1 cellular context compared by ENCODE assay signal in the genomic region with DNA sequence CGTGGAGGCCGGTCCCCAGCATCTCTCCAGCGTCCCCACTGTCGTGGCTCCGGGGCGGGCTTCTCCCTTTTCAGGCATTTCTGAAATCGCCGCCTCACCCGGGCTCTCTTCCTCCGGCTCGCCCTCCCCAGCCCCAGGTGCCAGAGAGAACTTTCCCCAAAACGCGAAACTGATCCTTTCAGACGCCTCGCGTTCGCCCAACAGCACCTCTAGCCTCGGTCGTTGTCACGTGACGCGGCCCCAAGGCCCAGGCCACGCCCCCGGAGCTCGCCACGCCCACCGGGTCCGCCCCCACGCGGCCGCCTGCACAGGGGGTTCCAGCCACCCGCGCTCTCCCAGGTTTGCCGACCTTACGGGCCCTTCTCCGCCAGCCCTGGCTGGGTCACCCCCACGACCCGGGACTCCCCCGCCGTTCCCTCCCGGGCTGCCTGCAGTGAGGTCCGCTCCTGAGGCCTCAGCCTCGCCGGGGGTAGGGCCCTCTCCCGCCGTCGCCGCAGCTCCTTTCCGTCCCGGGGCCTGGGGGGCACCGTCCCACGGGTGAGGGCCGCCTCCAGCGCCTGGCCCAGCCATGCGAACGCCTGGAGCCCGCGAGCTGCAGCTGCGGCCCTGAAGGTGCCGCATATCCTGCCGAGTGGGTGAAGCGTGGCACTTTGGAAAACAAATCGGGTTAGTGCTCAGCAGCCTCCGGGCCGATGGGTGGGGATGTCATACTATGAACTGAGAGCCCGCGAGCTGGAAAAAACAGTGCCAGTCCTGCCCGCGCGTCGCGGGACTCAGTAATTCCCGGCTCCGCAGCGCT.
TF ChIP-seq lines count a peak whose summit lies in the region.

No MANE protein-coding gene starts in this region.

TF ChIP-seq in HepG2, 621 proteins besides CTCF, POLR2A, EP300 and RAD21 (continued from another document and continues in another):
- no peak for TF ChIP-seq ZNF567 (CRISPR knock-in tag; IDR thresholded peaks at IDR 0.05; ENCODE audit: borderline replicate concordance)
- no peak; the same call in none of the 2 replicates for TF ChIP-seq POGZ (CRISPR knock-in tag; IDR thresholded peaks at IDR 0.05)
- TF ChIP-seq ZNF326 (CRISPR knock-in tag; IDR thresholded peaks at IDR 0.05; ENCODE audit: borderline replicate concordance) = no peak
- no peak for TF ChIP-seq HMG20B (CRISPR knock-in tag; conservative IDR thresholded peaks at IDR 0.05)
- TF ChIP-seq, protein P1, sequence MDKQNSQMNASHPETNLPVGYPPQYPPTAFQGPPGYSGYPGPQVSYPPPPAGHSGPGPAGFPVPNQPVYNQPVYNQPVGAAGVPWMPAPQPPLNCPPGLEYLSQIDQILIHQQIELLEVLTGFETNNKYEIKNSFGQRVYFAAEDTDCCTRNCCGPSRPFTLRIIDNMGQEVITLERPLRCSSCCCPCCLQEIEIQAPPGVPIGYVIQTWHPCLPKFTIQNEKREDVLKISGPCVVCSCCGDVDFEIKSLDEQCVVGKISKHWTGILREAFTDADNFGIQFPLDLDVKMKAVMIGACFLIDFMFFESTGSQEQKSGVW (CRISPR knock-in tag; IDR thresholded peaks at IDR 0.05; ENCODE audit: borderline replicate concordance) = no peak
- no peak for TF ChIP-seq ZFP82 (CRISPR knock-in tag; IDR thresholded peaks at IDR 0.05; ENCODE audit: borderline replicate concordance)
- TF ChIP-seq ZFYVE20 (CRISPR knock-in tag; IDR thresholded peaks at IDR 0.05; ENCODE audit: borderline replicate concordance, low read depth) = no peak
- TF ChIP-seq ZNF709 (CRISPR knock-in tag; IDR thresholded peaks at IDR 0.05) = peak; percentile 56; the same call in 1 of the 2 replicates
- TF ChIP-seq ZNF260 (CRISPR knock-in tag; IDR thresholded peaks at IDR 0.05; ENCODE audit: borderline replicate concordance, low read depth) = no peak
- TF ChIP-seq, protein P2, sequence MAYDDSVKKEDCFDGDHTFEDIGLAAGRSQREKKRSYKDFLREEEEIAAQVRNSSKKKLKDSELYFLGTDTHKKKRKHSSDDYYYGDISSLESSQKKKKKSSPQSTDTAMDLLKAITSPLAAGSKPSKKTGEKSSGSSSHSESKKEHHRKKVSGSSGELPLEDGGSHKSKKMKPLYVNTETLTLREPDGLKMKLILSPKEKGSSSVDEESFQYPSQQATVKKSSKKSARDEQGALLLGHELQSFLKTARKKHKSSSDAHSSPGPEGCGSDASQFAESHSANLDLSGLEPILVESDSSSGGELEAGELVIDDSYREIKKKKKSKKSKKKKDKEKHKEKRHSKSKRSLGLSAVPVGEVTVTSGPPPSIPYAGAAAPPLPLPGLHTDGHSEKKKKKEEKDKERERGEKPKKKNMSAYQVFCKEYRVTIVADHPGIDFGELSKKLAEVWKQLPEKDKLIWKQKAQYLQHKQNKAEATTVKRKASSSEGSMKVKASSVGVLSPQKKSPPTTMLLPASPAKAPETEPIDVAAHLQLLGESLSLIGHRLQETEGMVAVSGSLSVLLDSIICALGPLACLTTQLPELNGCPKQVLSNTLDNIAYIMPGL (CRISPR knock-in tag; IDR thresholded peaks at IDR 0.05; ENCODE audit: borderline replicate concordance in 1 of 2, low read depth in 1 of 2) = peak; percentile 27 to 68; a peak in 2 of 4 replicates
- peak; percentile 12 for TF ChIP-seq TEAD3 (CRISPR knock-in tag; optimal IDR thresholded peaks at IDR 0.05; ENCODE audit: borderline replicate concordance)
- 0 out of 2 replicates have a peak, but pooled peaks have one; percentile 50 for TF ChIP-seq KDM4B (CRISPR knock-in tag; IDR thresholded peaks at IDR 0.05)
- no peak for TF ChIP-seq HOXA9 (CRISPR knock-in tag; IDR thresholded peaks at IDR 0.05; ENCODE audit: borderline replicate concordance)
- TF ChIP-seq, protein P3, sequence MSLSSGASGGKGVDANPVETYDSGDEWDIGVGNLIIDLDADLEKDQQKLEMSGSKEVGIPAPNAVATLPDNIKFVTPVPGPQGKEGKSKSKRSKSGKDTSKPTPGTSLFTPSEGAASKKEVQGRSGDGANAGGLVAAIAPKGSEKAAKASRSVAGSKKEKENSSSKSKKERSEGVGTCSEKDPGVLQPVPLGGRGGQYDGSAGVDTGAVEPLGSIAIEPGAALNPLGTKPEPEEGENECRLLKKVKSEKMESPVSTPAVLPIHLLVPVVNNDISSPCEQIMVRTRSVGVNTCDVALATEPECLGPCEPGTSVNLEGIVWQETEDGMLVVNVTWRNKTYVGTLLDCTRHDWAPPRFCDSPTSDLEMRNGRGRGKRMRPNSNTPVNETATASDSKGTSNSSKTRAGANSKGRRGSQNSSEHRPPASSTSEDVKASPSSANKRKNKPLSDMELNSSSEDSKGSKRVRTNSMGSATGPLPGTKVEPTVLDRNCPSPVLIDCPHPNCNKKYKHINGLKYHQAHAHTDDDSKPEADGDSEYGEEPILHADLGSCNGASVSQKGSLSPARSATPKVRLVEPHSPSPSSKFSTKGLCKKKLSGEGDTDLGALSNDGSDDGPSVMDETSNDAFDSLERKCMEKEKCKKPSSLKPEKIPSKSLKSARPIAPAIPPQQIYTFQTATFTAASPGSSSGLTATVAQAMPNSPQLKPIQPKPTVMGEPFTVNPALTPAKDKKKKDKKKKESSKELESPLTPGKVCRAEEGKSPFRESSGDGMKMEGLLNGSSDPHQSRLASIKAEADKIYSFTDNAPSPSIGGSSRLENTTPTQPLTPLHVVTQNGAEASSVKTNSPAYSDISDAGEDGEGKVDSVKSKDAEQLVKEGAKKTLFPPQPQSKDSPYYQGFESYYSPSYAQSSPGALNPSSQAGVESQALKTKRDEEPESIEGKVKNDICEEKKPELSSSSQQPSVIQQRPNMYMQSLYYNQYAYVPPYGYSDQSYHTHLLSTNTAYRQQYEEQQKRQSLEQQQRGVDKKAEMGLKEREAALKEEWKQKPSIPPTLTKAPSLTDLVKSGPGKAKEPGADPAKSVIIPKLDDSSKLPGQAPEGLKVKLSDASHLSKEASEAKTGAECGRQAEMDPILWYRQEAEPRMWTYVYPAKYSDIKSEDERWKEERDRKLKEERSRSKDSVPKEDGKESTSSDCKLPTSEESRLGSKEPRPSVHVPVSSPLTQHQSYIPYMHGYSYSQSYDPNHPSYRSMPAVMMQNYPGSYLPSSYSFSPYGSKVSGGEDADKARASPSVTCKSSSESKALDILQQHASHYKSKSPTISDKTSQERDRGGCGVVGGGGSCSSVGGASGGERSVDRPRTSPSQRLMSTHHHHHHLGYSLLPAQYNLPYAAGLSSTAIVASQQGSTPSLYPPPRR (CRISPR knock-in tag; IDR thresholded peaks at IDR 0.05; ENCODE audit: borderline replicate concordance) = 0 out of 2 replicates have a peak, but pooled peaks have one; percentile 33
- no peak; the same call in 1 of the 2 replicates for TF ChIP-seq ZNF556 (CRISPR knock-in tag; IDR thresholded peaks at IDR 0.05; ENCODE audit: borderline replicate concordance)
- peak; percentile 19 for TF ChIP-seq HNRNPK (IDR thresholded peaks at IDR 0.05; ENCODE audit: low read depth, low read length, poor library complexity, severe bottlenecking)
- TF ChIP-seq, protein P4, sequence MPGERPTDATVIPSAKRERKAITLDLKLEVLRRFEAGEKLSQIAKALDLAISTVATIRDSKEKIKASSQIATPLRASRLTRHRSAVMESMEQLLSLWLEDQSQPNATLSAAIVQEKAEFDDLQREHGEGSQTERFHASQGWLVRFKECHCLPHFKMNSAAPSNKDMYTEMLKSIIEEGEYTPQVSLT (CRISPR knock-in tag; IDR thresholded peaks at IDR 0.05; ENCODE audit: borderline replicate concordance, low read depth) = no peak
- TF ChIP-seq KLF13 (CRISPR knock-in tag; IDR thresholded peaks at IDR 0.05) = no peak
- no peak for TF ChIP-seq RBM22 (optimal IDR thresholded peaks at IDR 0.05; ENCODE audit: low read length)
- no peak for TF ChIP-seq FIP1L1 (IDR thresholded peaks at IDR 0.05; ENCODE audit: borderline replicate concordance, insufficient read depth, low read depth, low read length)
- peak; percentile 28; the same call in 1 of the 2 replicates for TF ChIP-seq ZNF737 (CRISPR knock-in tag; IDR thresholded peaks at IDR 0.05; ENCODE audit: borderline replicate concordance)
- TF ChIP-seq ZNF510 (CRISPR knock-in tag; IDR thresholded peaks at IDR 0.05; ENCODE audit: low read depth) = peak; percentile 75; the same call in 1 of the 2 replicates
- no peak for TF ChIP-seq FOSL2 (CRISPR knock-in tag; IDR thresholded peaks at IDR 0.05)
- TF ChIP-seq NR2F1 (CRISPR knock-in tag; IDR thresholded peaks at IDR 0.05) = no peak
- peak; percentile 90; the same call in 1 of the 2 replicates for TF ChIP-seq ZNF224 (CRISPR knock-in tag; IDR thresholded peaks at IDR 0.05)
- TF ChIP-seq ZNF563 (CRISPR knock-in tag; IDR thresholded peaks at IDR 0.05) = peak; percentile 76; the same call in 1 of the 2 replicates
- TF ChIP-seq, protein P5, sequence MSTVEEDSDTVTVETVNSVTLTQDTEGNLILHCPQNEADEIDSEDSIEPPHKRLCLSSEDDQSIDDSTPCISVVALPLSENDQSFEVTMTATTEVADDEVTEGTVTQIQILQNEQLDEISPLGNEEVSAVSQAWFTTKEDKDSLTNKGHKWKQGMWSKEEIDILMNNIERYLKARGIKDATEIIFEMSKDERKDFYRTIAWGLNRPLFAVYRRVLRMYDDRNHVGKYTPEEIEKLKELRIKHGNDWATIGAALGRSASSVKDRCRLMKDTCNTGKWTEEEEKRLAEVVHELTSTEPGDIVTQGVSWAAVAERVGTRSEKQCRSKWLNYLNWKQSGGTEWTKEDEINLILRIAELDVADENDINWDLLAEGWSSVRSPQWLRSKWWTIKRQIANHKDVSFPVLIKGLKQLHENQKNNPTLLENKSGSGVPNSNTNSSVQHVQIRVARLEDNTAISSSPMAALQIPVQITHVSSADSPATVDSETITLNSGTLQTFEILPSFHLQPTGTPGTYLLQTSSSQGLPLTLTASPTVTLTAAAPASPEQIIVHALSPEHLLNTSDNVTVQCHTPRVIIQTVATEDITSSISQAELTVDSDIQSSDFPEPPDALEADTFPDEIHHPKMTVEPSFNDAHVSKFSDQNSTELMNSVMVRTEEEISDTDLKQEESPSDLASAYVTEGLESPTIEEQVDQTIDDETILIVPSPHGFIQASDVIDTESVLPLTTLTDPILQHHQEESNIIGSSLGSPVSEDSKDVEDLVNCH (CRISPR knock-in tag; IDR thresholded peaks at IDR 0.05) = no peak
- no peak for TF ChIP-seq MTA3 (CRISPR knock-in tag; IDR thresholded peaks at IDR 0.05)
- TF ChIP-seq ZBTB20 (CRISPR knock-in tag; IDR thresholded peaks at IDR 0.05; ENCODE audit: borderline replicate concordance, low read depth) = no peak
- TF ChIP-seq, protein P6, sequence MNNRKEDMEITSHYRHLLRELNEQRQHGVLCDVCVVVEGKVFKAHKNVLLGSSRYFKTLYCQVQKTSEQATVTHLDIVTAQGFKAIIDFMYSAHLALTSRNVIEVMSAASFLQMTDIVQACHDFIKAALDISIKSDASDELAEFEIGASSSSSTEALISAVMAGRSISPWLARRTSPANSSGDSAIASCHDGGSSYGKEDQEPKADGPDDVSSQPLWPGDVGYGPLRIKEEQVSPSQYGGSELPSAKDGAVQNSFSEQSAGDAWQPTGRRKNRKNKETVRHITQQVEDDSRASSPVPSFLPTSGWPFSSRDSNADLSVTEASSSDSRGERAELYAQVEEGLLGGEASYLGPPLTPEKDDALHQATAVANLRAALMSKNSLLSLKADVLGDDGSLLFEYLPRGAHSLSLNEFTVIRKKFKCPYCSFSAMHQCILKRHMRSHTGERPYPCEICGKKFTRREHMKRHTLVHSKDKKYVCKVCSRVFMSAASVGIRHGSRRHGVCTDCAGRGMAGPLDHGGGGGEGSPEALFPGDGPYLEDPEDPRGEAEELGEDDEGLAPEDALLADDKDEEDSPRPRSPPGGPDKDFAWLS (CRISPR knock-in tag; IDR thresholded peaks at IDR 0.05; ENCODE audit: borderline replicate concordance) = no peak
- TF ChIP-seq, protein P7, sequence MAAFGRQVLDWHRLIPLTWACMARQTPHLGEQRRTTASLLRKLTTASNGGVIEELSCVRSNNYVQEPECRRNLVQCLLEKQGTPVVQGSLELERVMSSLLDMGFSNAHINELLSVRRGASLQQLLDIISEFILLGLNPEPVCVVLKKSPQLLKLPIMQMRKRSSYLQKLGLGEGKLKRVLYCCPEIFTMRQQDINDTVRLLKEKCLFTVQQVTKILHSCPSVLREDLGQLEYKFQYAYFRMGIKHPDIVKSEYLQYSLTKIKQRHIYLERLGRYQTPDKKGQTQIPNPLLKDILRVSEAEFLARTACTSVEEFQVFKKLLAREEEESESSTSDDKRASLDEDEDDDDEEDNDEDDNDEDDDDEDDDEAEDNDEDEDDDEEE (CRISPR knock-in tag; IDR thresholded peaks at IDR 0.05) = 0 out of 2 replicates have a peak, but pooled peaks have one; percentile 45
- TF ChIP-seq ISX (CRISPR knock-in tag; conservative IDR thresholded peaks at IDR 0.05) = no peak; the same call in 1 of the 2 replicates
- TF ChIP-seq SYNCRIP (IDR thresholded peaks at IDR 0.05; ENCODE audit: insufficient read depth, low read depth, low read length) = no peak
- no peak for TF ChIP-seq TAF15 (IDR thresholded peaks at IDR 0.05; ENCODE audit: low read depth, low read length, poor library complexity, severe bottlenecking)
- TF ChIP-seq GATAD2A (CRISPR knock-in tag; IDR thresholded peaks at IDR 0.05) = no peak; the same call in 1 of the 2 replicates
- TF ChIP-seq ZNF317 (CRISPR knock-in tag; IDR thresholded peaks at IDR 0.05) = 0 out of 2 replicates have a peak, but pooled peaks have one; percentile 1
- TF ChIP-seq ZNF772 (CRISPR knock-in tag; IDR thresholded peaks at IDR 0.05) = peak; percentile 80
- TF ChIP-seq, protein P8, sequence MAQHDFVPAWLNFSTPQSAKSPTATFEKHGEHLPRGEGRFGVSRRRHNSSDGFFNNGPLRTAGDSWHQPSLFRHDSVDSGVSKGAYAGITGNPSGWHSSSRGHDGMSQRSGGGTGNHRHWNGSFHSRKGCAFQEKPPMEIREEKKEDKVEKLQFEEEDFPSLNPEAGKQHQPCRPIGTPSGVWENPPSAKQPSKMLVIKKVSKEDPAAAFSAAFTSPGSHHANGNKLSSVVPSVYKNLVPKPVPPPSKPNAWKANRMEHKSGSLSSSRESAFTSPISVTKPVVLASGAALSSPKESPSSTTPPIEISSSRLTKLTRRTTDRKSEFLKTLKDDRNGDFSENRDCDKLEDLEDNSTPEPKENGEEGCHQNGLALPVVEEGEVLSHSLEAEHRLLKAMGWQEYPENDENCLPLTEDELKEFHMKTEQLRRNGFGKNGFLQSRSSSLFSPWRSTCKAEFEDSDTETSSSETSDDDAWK (CRISPR knock-in tag; IDR thresholded peaks at IDR 0.05) = no peak
- peak; percentile 65 for TF ChIP-seq ZNF501 (CRISPR knock-in tag; IDR thresholded peaks at IDR 0.05)
